2 cellular contexts compared by ENCODE assay signal in the genomic region with DNA sequence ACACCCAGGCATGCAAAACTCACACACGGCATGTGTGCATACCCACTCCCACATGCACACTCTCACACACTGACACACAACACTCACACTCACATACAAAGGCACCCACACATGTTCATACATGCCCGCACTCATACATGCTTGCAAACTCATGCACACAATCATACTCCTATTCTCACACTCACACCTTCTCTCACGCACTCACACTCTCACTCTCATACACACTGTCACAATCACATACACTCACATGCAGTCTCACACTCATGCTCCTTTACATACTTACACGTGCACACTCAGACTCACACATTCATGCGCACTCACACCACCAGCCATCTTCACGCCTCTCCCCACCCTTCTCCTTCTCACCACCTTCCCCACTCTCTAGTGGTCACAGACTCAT.
A peak's percentile ranks its signal among the peaks of the same experiment; 100 is the strongest.
TF ChIP-seq lines count a peak whose summit lies in the region.

No MANE protein-coding gene starts in this region.

TF ChIP-seq in HepG2, 621 proteins besides CTCF, POLR2A, EP300 and RAD21 (continued from another document):
- TF ChIP-seq NONO (IDR thresholded peaks at IDR 0.05) (0 out of 2 replicates have a peak, but pooled peaks have one; percentile 70), NONO (CRISPR knock-in tag; conservative IDR thresholded peaks at IDR 0.05) (no peak), PAXIP1 (CRISPR knock-in tag; conservative IDR thresholded peaks at IDR 0.05) (no peak)
- TF ChIP-seq, protein P1, sequence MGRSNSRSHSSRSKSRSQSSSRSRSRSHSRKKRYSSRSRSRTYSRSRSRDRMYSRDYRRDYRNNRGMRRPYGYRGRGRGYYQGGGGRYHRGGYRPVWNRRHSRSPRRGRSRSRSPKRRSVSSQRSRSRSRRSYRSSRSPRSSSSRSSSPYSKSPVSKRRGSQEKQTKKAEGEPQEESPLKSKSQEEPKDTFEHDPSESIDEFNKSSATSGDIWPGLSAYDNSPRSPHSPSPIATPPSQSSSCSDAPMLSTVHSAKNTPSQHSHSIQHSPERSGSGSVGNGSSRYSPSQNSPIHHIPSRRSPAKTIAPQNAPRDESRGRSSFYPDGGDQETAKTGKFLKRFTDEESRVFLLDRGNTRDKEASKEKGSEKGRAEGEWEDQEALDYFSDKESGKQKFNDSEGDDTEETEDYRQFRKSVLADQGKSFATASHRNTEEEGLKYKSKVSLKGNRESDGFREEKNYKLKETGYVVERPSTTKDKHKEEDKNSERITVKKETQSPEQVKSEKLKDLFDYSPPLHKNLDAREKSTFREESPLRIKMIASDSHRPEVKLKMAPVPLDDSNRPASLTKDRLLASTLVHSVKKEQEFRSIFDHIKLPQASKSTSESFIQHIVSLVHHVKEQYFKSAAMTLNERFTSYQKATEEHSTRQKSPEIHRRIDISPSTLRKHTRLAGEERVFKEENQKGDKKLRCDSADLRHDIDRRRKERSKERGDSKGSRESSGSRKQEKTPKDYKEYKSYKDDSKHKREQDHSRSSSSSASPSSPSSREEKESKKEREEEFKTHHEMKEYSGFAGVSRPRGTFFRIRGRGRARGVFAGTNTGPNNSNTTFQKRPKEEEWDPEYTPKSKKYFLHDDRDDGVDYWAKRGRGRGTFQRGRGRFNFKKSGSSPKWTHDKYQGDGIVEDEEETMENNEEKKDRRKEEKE (IDR thresholded peaks at IDR 0.05), result no peak
- TF ChIP-seq, protein P2, sequence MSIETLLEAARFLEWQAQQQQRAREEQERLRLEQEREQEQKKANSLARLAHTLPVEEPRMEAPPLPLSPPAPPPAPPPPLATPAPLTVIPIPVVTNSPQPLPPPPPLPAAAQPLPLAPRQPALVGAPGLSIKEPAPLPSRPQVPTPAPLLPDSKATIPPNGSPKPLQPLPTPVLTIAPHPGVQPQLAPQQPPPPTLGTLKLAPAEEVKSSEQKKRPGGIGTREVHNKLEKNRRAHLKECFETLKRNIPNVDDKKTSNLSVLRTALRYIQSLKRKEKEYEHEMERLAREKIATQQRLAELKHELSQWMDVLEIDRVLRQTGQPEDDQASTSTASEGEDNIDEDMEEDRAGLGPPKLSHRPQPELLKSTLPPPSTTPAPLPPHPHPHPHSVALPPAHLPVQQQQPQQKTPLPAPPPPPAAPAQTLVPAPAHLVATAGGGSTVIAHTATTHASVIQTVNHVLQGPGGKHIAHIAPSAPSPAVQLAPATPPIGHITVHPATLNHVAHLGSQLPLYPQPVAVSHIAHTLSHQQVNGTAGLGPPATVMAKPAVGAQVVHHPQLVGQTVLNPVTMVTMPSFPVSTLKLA (IDR thresholded peaks at IDR 0.05), result peak; percentile 35

TF ChIP-seq in HEK293, 187 proteins besides CTCF, POLR2A, EP300 and RAD21:
- TF ChIP-seq, protein P3, sequence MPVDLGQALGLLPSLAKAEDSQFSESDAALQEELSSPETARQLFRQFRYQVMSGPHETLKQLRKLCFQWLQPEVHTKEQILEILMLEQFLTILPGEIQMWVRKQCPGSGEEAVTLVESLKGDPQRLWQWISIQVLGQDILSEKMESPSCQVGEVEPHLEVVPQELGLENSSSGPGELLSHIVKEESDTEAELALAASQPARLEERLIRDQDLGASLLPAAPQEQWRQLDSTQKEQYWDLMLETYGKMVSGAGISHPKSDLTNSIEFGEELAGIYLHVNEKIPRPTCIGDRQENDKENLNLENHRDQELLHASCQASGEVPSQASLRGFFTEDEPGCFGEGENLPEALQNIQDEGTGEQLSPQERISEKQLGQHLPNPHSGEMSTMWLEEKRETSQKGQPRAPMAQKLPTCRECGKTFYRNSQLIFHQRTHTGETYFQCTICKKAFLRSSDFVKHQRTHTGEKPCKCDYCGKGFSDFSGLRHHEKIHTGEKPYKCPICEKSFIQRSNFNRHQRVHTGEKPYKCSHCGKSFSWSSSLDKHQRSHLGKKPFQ (tag by site-specific recombination; IDR thresholded peaks at IDR 0.05), result peak; percentile 54; the same call in 1 of the 2 replicates
- TF ChIP-seq ZNF701 (tag by site-specific recombination; IDR thresholded peaks at IDR 0.05), result no peak
